ENCODE assay signal across 1 cellular context in genomic region chr5:95422842-95423241, GRCh38.
TF ChIP-seq lines count a peak whose summit lies in the region.

No MANE protein-coding gene starts in this region.

TF ChIP-seq in GM23338, 12 proteins besides CTCF, POLR2A, EP300 and RAD21 (continued from another document):
- TF ChIP-seq REST (IDR thresholded peaks at IDR 0.05; ENCODE audit: unreplicated experiment), result no peak
- no peak for TF ChIP-seq CREB1 (CRISPR knock-in tag; IDR thresholded peaks at IDR 0.05; ENCODE audit: low read depth)
- no peak for TF ChIP-seq NANOG (IDR thresholded peaks at IDR 0.05; ENCODE audit: borderline replicate concordance)
- no peak for TF ChIP-seq POLR2AphosphoS5 (IDR thresholded peaks at IDR 0.05; ENCODE audit: low read depth)
- TF ChIP-seq JUNB (IDR thresholded peaks at IDR 0.05; ENCODE audit: unreplicated experiment), result no peak
- TF ChIP-seq ZNF331 (CRISPR knock-in tag; IDR thresholded peaks at IDR 0.05; ENCODE audit: low read depth), result no peak
- no peak for TF ChIP-seq STAT1 (IDR thresholded peaks at IDR 0.05; ENCODE audit: unreplicated experiment)
- TF ChIP-seq, protein P1, sequence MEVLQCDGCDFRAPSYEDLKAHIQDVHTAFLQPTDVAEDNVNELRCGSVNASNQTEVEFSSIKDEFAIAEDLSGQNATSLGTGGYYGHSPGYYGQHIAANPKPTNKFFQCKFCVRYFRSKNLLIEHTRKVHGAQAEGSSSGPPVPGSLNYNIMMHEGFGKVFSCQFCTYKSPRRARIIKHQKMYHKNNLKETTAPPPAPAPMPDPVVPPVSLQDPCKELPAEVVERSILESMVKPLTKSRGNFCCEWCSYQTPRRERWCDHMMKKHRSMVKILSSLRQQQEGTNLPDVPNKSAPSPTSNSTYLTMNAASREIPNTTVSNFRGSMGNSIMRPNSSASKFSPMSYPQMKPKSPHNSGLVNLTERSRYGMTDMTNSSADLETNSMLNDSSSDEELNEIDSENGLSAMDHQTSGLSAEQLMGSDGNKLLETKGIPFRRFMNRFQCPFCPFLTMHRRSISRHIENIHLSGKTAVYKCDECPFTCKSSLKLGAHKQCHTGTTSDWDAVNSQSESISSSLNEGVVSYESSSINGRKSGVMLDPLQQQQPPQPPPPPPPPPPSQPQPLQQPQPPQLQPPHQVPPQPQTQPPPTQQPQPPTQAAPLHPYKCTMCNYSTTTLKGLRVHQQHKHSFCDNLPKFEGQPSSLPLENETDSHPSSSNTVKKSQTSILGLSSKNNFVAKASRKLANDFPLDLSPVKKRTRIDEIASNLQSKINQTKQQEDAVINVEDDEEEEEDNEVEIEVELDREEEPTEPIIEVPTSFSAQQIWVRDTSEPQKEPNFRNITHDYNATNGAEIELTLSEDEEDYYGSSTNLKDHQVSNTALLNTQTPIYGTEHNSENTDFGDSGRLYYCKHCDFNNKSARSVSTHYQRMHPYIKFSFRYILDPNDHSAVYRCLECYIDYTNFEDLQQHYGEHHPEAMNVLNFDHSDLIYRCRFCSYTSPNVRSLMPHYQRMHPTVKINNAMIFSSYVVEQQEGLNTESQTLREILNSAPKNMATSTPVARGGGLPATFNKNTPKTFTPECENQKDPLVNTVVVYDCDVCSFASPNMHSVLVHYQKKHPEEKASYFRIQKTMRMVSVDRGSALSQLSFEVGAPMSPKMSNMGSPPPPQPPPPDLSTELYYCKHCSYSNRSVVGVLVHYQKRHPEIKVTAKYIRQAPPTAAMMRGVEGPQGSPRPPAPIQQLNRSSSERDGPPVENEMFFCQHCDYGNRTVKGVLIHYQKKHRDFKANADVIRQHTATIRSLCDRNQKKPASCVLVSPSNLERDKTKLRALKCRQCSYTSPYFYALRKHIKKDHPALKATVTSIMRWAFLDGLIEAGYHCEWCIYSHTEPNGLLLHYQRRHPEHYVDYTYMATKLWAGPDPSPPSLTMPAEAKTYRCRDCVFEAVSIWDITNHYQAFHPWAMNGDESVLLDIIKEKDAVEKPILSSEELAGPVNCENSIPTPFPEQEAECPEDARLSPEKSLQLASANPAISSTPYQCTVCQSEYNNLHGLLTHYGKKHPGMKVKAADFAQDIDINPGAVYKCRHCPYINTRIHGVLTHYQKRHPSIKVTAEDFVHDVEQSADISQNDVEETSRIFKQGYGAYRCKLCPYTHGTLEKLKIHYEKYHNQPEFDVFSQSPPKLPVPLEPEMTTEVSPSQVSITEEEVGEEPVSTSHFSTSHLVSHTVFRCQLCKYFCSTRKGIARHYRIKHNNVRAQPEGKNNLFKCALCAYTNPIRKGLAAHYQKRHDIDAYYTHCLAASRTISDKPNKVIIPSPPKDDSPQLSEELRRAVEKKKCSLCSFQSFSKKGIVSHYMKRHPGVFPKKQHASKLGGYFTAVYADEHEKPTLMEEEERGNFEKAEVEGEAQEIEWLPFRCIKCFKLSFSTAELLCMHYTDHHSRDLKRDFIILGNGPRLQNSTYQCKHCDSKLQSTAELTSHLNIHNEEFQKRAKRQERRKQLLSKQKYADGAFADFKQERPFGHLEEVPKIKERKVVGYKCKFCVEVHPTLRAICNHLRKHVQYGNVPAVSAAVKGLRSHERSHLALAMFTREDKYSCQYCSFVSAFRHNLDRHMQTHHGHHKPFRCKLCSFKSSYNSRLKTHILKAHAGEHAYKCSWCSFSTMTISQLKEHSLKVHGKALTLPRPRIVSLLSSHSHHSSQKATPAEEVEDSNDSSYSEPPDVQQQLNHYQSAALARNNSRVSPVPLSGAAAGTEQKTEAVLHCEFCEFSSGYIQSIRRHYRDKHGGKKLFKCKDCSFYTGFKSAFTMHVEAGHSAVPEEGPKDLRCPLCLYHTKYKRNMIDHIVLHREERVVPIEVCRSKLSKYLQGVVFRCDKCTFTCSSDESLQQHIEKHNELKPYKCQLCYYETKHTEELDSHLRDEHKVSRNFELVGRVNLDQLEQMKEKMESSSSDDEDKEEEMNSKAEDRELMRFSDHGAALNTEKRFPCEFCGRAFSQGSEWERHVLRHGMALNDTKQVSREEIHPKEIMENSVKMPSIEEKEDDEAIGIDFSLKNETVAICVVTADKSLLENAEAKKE (CRISPR knock-in tag; IDR thresholded peaks at IDR 0.05), result no peak
- no peak for TF ChIP-seq ZNF114 (CRISPR knock-in tag; IDR thresholded peaks at IDR 0.05)
- TF ChIP-seq EZH2 (IDR thresholded peaks at IDR 0.05; ENCODE audit: low read depth, unreplicated experiment), result no peak
- TF ChIP-seq, protein P2, sequence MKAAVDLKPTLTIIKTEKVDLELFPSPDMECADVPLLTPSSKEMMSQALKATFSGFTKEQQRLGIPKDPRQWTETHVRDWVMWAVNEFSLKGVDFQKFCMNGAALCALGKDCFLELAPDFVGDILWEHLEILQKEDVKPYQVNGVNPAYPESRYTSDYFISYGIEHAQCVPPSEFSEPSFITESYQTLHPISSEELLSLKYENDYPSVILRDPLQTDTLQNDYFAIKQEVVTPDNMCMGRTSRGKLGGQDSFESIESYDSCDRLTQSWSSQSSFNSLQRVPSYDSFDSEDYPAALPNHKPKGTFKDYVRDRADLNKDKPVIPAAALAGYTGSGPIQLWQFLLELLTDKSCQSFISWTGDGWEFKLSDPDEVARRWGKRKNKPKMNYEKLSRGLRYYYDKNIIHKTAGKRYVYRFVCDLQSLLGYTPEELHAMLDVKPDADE (IDR thresholded peaks at IDR 0.05), result no peak
